ENCODE assay signal across 15 cellular contexts in the genomic region with DNA sequence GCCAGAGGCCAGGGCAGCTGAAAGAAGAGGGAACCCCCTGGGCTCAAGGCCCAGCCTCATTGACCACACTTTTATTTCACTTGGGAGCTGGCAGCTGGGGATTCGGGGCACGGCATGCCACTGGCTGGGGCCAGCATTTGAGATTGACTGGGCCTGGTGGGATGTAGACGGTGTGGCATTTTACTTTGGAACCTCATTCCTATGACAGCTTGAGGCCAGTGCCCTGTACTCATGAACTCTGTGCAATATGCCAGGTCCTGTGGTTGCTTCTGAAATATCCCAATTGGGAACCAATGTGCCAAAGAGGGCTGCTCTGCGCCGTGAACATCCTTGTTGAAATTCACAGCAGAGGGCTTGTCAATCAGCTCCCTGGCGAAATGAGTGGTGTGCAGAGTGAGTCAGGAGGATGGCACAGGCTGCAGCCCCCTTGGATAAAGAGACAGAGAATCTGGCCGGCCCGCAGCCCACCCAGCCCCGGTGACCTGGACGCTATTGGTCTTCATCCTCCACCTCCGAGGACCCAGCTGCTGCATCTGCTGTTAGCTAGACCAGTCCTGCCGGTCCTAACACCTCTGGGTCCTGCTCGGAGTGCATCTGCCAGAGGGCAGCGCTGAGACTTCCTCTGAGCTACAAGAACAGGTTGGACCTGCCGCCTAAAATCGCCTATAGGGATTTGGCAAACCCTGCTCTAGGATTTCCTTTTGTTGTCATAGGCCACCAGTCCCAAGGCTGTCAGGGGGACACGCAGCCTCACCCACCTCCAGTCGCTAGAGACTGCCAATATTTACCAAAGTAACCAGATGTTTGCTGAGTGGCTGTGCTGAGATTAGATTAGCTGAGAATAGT. TPM values are rescaled to one million over a fixed set of nuclear protein-coding genes. Genes with fewer than 3 reads are reported as not detected.
DNase-seq lines count a peak whose midpoint lies in the region; ATAC-seq and TF ChIP-seq lines count a peak whose summit lies in the region.
"Had no signal": no experiment of that assay in that cellular context is flagged by ENCODE, and none has a peak within 500 bp of the region (broad histone marks: within the 10 kb centered on the region; RNA-seq: fewer than 3 reads in every experiment).

No MANE protein-coding gene starts in this region.

- H3K4me3 ChIP-seq in right atrium auricular region, result no peak overlapping the region
- H3K4me3 ChIP-seq in left lung, result no peak overlapping the region
- H3K4me3 ChIP-seq: SJSA1 had no signal

- H3K36me3 ChIP-seq in right atrium auricular region (no peaks in the 10 kb centered on the region), left lung (no peaks in the 10 kb centered on the region)
- H3K36me3 ChIP-seq: SJSA1 had no signal

- ATAC-seq in Right ventricle myocardium superior (ENCODE audit: poor library complexity) (no peak), left lung (peak; percentile 16)
- ATAC-seq in activated CD4-positive, CD25-positive, alpha-beta regulatory T cell treated with anti-CD3 and anti-CD28 coated beads, Interleukin-2, amount 50 U/mL, for 24 hours, result no peak
- ATAC-seq: activated CD8-positive, alpha-beta T cell treated with anti-CD3 and anti-CD28 coated beads, Interleukin-2, amount 10 ng/mL, durations not matched to agents 7 days and 5 days had no signal

- TF ChIP-seq CTCF in right atrium auricular region (IDR thresholded peaks at IDR 0.05), result no peak
- TF ChIP-seq CTCF in VCaP (conservative IDR thresholded peaks at IDR 0.05), result peak; percentile 31; the same call in 1 of the 2 replicates
- TF ChIP-seq CTCF in left lung (IDR thresholded peaks at IDR 0.05), result no peak

- DNase-seq in Right ventricle myocardium superior, result peak; percentile 25
- no peak for DNase-seq in right atrium auricular region (ENCODE audit: low spot score)
- DNase-seq in left lung, result peak in 1 of 2 donors; percentile 66
- DNase-seq in ureter (ENCODE audit: low spot score), result peak; percentile 83
- DNase-seq in amniotic stem cell (lab: John Stamatoyannopoulos, UW), result no peak
- no peak for DNase-seq in NCI-H2029 (lab: John Stamatoyannopoulos, UW)
- DNase-seq: activated CD8-positive, alpha-beta T cell treated with anti-CD3 and anti-CD28 coated beads, Interleukin-2, amount 10 ng/mL, durations not matched to agents 7 days and 5 days; activated effector memory CD4-positive, alpha-beta T cell treated with anti-CD3 and anti-CD28 coated beads, Interleukin-2, amount 50 U/mL, for 16 hours; DMS 273 treated with DMSO at 0.1 percent for 48 hours; HCEC 1CT; NCI-H146; stimulated activated CD4-positive, alpha-beta T cell treated with anti-CD3 and anti-CD28 coated beads, Interleukin-12 subunit alpha, Interleukin-12 subunit beta, amount 100 ng/mL, for 4 hours had no signal

- H3K4me1 ChIP-seq in right atrium auricular region, result peaks cover 0 to 18% of the 10 kb centered on the region in 2 donors
- H3K4me1 ChIP-seq in left lung, result no peaks in the 10 kb centered on the region
- H3K4me1 ChIP-seq: SJSA1 had no signal

- intact Hi-C loops in Right ventricle myocardium superior (cut with DNase I) (no loop called here), left lung (cut with DNase I) (no loop called here)

- H3K9me3 ChIP-seq in right atrium auricular region, result no peaks in the 10 kb centered on the region
- H3K9me3 ChIP-seq in left lung, result no peaks in the 10 kb centered on the region
- H3K9me3 ChIP-seq: SJSA1 had no signal

- H3K27me3 ChIP-seq in right atrium auricular region, result no peaks in the 10 kb centered on the region
- no peaks in the 10 kb centered on the region for H3K27me3 ChIP-seq in left lung

- no peak overlapping the region for H3K27ac ChIP-seq in right atrium auricular region
- H3K27ac ChIP-seq in VCaP, result peak overlapping the region; percentile 88
- no peak overlapping the region for H3K27ac ChIP-seq in left lung
- H3K27ac ChIP-seq: SJSA1 had no signal

RNA-seq across cellular contexts. Expression of a gene that starts 58.0 kb away (rescaled TPM):
- total RNA-seq in Right ventricle myocardium superior (120 TPM), right atrium auricular region (100 to 1,000 TPM; 133 to 177 TPM), left lung (10 to 100 TPM; 23.3 to 34.6 TPM), ureter (55.4 TPM)

Comparison
In these comparisons a context has a peak if more than half of its experiments do, and no peak if none do; other contexts are left out.
1. DNase-seq: peak in Right ventricle myocardium superior (single experiment) and ureter (single experiment); none in right atrium auricular region (single experiment), amniotic stem cell (single experiment) and NCI-H2029 (single experiment).